In the genomic region with DNA sequence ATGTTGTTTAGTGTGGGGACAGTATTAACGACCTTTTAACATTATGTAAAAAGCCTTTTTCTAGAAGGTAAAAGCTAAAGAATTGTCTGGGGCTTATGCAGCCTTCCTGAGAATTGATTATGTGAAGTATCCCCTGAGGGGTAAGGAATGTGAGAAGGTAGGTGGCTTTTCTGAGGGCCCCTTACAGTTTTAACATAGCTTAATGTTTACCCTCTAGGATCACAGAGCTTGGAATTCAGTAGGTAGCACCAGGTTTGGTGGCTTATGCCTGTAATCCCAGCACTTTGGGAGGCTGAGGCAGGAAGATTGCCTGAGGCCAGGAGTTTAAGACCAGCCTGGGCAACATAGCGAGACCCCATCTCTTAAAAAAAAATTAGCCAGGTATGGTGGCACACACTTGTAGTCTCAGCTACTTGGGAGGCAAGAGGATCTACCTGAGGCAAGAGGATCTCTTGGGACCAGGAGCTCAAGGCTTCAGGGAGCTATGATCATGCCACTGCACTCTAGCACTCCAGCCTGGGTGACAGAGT, we compare ENCODE assay signal across 21 cellular contexts.
DNase-seq lines count a peak whose midpoint lies in the region; ATAC-seq, FAIRE-seq and TF ChIP-seq lines count a peak whose summit lies in the region.
"Had no signal": no experiment of that assay in that cellular context is flagged by ENCODE, and none has a peak within 500 bp of the region (broad histone marks: within the 10 kb centered on the region; RNA-seq: fewer than 3 reads in every experiment).

No MANE protein-coding gene starts in this region.

- no peak overlapping the region for H3K4me3 ChIP-seq in GM23338
- H3K4me3 ChIP-seq in H1 (ENCODE audit: extremely low read depth in 1 of 4, insufficient read depth in 2 of 4, low read depth in 3 of 4, low read length in 4 of 4), result no peak overlapping the region
- H3K4me3 ChIP-seq in mesendoderm (ENCODE audit: low read length), result no peak overlapping the region
- H3K4me3 ChIP-seq in SJCRH30, result no peak overlapping the region
- H3K4me3 ChIP-seq: A549; BLaER1 treated with 17β-estradiol and CSF1 and Interleukin-3, amounts not matched to agents 10 nM and 100 nM; GM12878 had no signal

- H3K56ac ChIP-seq in H1 (replicated peaks; ENCODE audit: insufficient read length, low read depth, low read length) (no peak overlapping the region), mesendoderm (ENCODE audit: low read length) (no peak overlapping the region)

- H4K20me1 ChIP-seq in GM23338 (replicated peaks; ENCODE audit: insufficient read depth) (no peaks in the 10 kb centered on the region), H1 (replicated peaks in 1 of 2; ENCODE audit: control insufficient read depth in 1 of 2, insufficient read depth in 2 of 2, low read length in 2 of 2) (no peaks in the 10 kb centered on the region)
- H4K20me1 ChIP-seq: BLaER1 treated with 17β-estradiol and CSF1 and Interleukin-3, amounts not matched to agents 10 nM and 100 nM had no signal

- TF ChIP-seq RAD21 in H1 (IDR thresholded peaks at IDR 0.05 in 1 of 2, conservative IDR thresholded peaks at IDR 0.05 in 1 of 2; ENCODE audit: low read depth in 2 of 2, low read length in 2 of 2), result no peak

- FAIRE-seq in H1 (lab: Jason Lieb, UNC), result no peak
- FAIRE-seq: A549, D721Med, GM12878, GM12892, GM18507, GM19239 had no signal

- no peak overlapping the region for H3K4me3 Mint-ChIP-seq in GM23338
- H3K4me3 Mint-ChIP-seq: B cell; CD4-positive, alpha-beta T cell; CD8-positive, alpha-beta T cell had no signal

- H2AK5ac ChIP-seq in H1 (ENCODE audit: low read depth, low read length) (no peak overlapping the region), mesendoderm (ENCODE audit: low read length) (no peak overlapping the region)

- H3K79me1 ChIP-seq in H1 (ENCODE audit: low read depth, low read length) (no peaks in the 10 kb centered on the region), mesendoderm (ENCODE audit: low read length) (no peaks in the 10 kb centered on the region)

- no peak for TF ChIP-seq POLR2A in H1 (IDR thresholded peaks at IDR 0.05; ENCODE audit: control extremely low read depth in 1 of 2, low read depth in 2 of 2, low read length in 2 of 2)

- H2AFZ ChIP-seq in GM23338 (no peak overlapping the region), H1 (ENCODE audit: low read length) (no peak overlapping the region)

- POLR2A ChIA-PET in H1 (lab: Charles Lee; ENCODE audit: partially characterized antibody), result no interaction called here

- H4K8ac ChIP-seq in H1 (ENCODE audit: extremely low read depth, insufficient read depth, low read length), result no peak overlapping the region
- H4K8ac ChIP-seq in mesendoderm (ENCODE audit: low read depth, low read length), result no peak overlapping the region

- H3K9me2 ChIP-seq in GM23338 (ENCODE audit: insufficient read depth), result peaks cover 7% of the 10 kb centered on the region

- H3K27ac ChIP-seq in GM23338 (ENCODE audit: low read depth) (no peak overlapping the region), H1 (ENCODE audit: low read depth, low read length) (no peak overlapping the region), mesendoderm (ENCODE audit: low read depth, low read length) (no peak overlapping the region), SJCRH30 (no peak overlapping the region)
- H3K27ac ChIP-seq: 22Rv1; A549; BLaER1 treated with 17β-estradiol and CSF1 and Interleukin-3, amounts not matched to agents 10 nM and 100 nM; C4-2B had no signal

- no peak overlapping the region for H3K14ac ChIP-seq in H1 (ENCODE audit: insufficient read length)

- H3K36me3 ChIP-seq in GM23338 (ENCODE audit: insufficient read depth), result no peaks in the 10 kb centered on the region
- H3K36me3 ChIP-seq in H1 (ENCODE audit: control insufficient read depth in 2 of 4, insufficient read depth in 4 of 4, low read length in 3 of 4), result no peaks in the 10 kb centered on the region
- no peaks in the 10 kb centered on the region for H3K36me3 ChIP-seq in mesendoderm (ENCODE audit: control insufficient read depth, insufficient read depth, low read length)
- no peaks in the 10 kb centered on the region for H3K36me3 ChIP-seq in SJCRH30
- H3K36me3 ChIP-seq: BLaER1 treated with 17β-estradiol and CSF1 and Interleukin-3, amounts not matched to agents 10 nM and 100 nM had no signal

- H3K36me3 Mint-ChIP-seq in GM23338 (ENCODE audit: low read depth), result no peaks in the 10 kb centered on the region
- H3K36me3 Mint-ChIP-seq: CD8-positive, alpha-beta T cell had no signal

- H2BK12ac ChIP-seq in H1 (ENCODE audit: low read depth, low read length), result no peak overlapping the region

- H3K4ac ChIP-seq in H1 (replicated peaks; ENCODE audit: insufficient read length, low read depth, low read length), result no peak overlapping the region
- H3K4ac ChIP-seq in mesendoderm (ENCODE audit: low read depth, low read length), result no peak overlapping the region

- DNase-seq in GM23338 (ENCODE audit: low spot score) (peak; percentile 29), H1 (ENCODE audit: low read depth in 1 of 2, low spot score in 2 of 2) (no peak), mesendoderm (peak; percentile 32), GDM1 (lab: John Stamatoyannopoulos, UW) (no peak), SJCRH30 (no peak)
- DNase-seq: AML-193; Caco-2; Calu3; CD4-positive, alpha-beta T cell; CD8-positive, alpha-beta T cell; DMS79 treated with DMSO at 0.1 percent for 48 hours had no signal

- H3K79me2 ChIP-seq in GM23338 (replicated peaks; ENCODE audit: insufficient read depth) (no peaks in the 10 kb centered on the region), H1 (ENCODE audit: control insufficient read depth in 1 of 2, insufficient read depth in 2 of 2, low read length in 2 of 2) (no peaks in the 10 kb centered on the region), mesendoderm (ENCODE audit: control insufficient read depth, insufficient read depth, low read length) (no peaks in the 10 kb centered on the region)

- H4K5ac ChIP-seq in H1 (ENCODE audit: insufficient read length, low read depth, low read length) (no peak overlapping the region), mesendoderm (ENCODE audit: low read length) (no peak overlapping the region)

- H3K23ac ChIP-seq in H1 (ENCODE audit: insufficient read length) (no peak overlapping the region), mesendoderm (ENCODE audit: low read length) (no peak overlapping the region)

- no peak overlapping the region for H4K91ac ChIP-seq in H1 (replicated peaks; ENCODE audit: insufficient read length, low read length)

- H2BK15ac ChIP-seq in H1 (ENCODE audit: low read length), result no peak overlapping the region
- no peak overlapping the region for H2BK15ac ChIP-seq in mesendoderm (replicated peaks; ENCODE audit: low read depth)

- no peak for TF ChIP-seq EP300 in H1 (IDR thresholded peaks at IDR 0.05; ENCODE audit: borderline replicate concordance in 1 of 2, low read depth in 2 of 2, low read length in 2 of 2)

- no peak overlapping the region for H3K18ac ChIP-seq in H1 (ENCODE audit: extremely low read depth, low read length)
- no peak overlapping the region for H3K18ac ChIP-seq in mesendoderm (ENCODE audit: low read length)

- CTCF ChIA-PET in H1 (lab: Charles Lee; ENCODE audit: partially characterized antibody), result interaction anchor here (0.8 to 1.5 kb wide), 7 partner anchors 10 to 301 kb away, joined by 3 to 5 read pairs (median 4); no protein-coding TSS in a partner anchor

- no peaks in the 10 kb centered on the region for H3K27me3 Mint-ChIP-seq in GM23338 (ENCODE audit: insufficient read depth, low read depth, poor library complexity)
- H3K27me3 Mint-ChIP-seq: B cell had no signal

- H3K4me1 Mint-ChIP-seq in GM23338, result peaks cover 10% of the 10 kb centered on the region; the same call in 2 of the 3 replicates
- H3K4me1 Mint-ChIP-seq: B cell had no signal

- no peaks in the 10 kb centered on the region for H3K9me3 Mint-ChIP-seq in GM23338
- H3K9me3 Mint-ChIP-seq: CD4-positive, alpha-beta T cell; CD8-positive, alpha-beta T cell had no signal

- H3K4me1 ChIP-seq in GM23338 (ENCODE audit: insufficient read depth), result 0 out of 2 replicates have a peak, but pooled peaks cover 5% of the 10 kb centered on the region
- peaks cover 0 to 2% (median 0%) of the 10 kb centered on the region in 4 experiments; a peak in 1 of 7 replicates for H3K4me1 ChIP-seq in H1 (replicated peaks in 1 of 4; ENCODE audit: control insufficient read depth in 3 of 4, insufficient read depth in 4 of 4, low read length in 3 of 4)
- no peaks in the 10 kb centered on the region for H3K4me1 ChIP-seq in mesendoderm (ENCODE audit: control insufficient read depth, low read depth, low read length)
- H3K4me1 ChIP-seq in SJCRH30, result no peaks in the 10 kb centered on the region
- H3K4me1 ChIP-seq: A549; BLaER1 treated with 17β-estradiol and CSF1 and Interleukin-3, amounts not matched to agents 10 nM and 100 nM; Caco-2 had no signal

- no peaks in the 10 kb centered on the region for H3F3A ChIP-seq in GM23338 (replicated peaks; ENCODE audit: low read depth)

- no peaks in the 10 kb centered on the region; the same call in 1 of the 2 replicates for H3K23me2 ChIP-seq in H1 (ENCODE audit: low read depth, low read length)

- H3K27me3 ChIP-seq in GM23338 (ENCODE audit: insufficient read depth) (no peaks in the 10 kb centered on the region), H1 (replicated peaks in 1 of 4; ENCODE audit: control insufficient read depth in 3 of 4, extremely low read depth in 1 of 4, insufficient read depth in 3 of 4, low read length in 3 of 4) (no peaks in the 10 kb centered on the region), mesendoderm (ENCODE audit: insufficient read depth, low read length, poor library complexity) (no peaks in the 10 kb centered on the region), SJCRH30 (peaks cover 3% of the 10 kb centered on the region; the same call in 1 of the 2 replicates)
- H3K27me3 ChIP-seq: BLaER1 treated with 17β-estradiol and CSF1 and Interleukin-3, amounts not matched to agents 10 nM and 100 nM had no signal

- H2BK5ac ChIP-seq in H1 (ENCODE audit: low read depth, low read length) (no peak overlapping the region), mesendoderm (ENCODE audit: low read length) (no peak overlapping the region)

- H3K4me2 ChIP-seq in GM23338, result no peak overlapping the region
- no peak overlapping the region for H3K4me2 ChIP-seq in H1 (ENCODE audit: insufficient read depth in 1 of 2, low read depth in 2 of 2, low read length in 2 of 2)
- H3K4me2 ChIP-seq in mesendoderm (ENCODE audit: low read length), result no peak overlapping the region
- H3K4me2 ChIP-seq: A549; BLaER1 treated with 17β-estradiol and CSF1 and Interleukin-3, amounts not matched to agents 10 nM and 100 nM had no signal

- TF ChIP-seq CTCF in GM23338 (conservative IDR thresholded peaks at IDR 0.05; ENCODE audit: low read depth in 2 of 2) (no peak), H1 (IDR thresholded peaks at IDR 0.05; ENCODE audit: control extremely low read depth in 1 of 3, insufficient read depth in 1 of 3, low read depth in 1 of 3, low read length in 3 of 3) (no peak)

- no peaks in the 10 kb centered on the region for H3K9me3 ChIP-seq in H1 (ENCODE audit: insufficient read depth in 2 of 2, low read depth in 1 of 2, low read length in 1 of 2)
- H3K9me3 ChIP-seq in SJCRH30 (replicated peaks), result no peaks in the 10 kb centered on the region
- H3K9me3 ChIP-seq: A549; BLaER1 treated with 17β-estradiol and CSF1 and Interleukin-3, amounts not matched to agents 10 nM and 100 nM; Caco-2 had no signal

- no peak overlapping the region for H2BK120ac ChIP-seq in H1 (replicated peaks; ENCODE audit: low read depth, low read length)
- H2BK120ac ChIP-seq in mesendoderm (ENCODE audit: low read depth, low read length), result no peak overlapping the region

- WGBS in H1 (ENCODE audit: extremely low coverage in 1 of 2, insufficient coverage in 1 of 2, insufficient read length in 1 of 2, insufficient replicate concordance in 2 of 2, low coverage in 1 of 2, low lambda C conversion rate in 2 of 2, missing lambda C conversion rate in 1 of 2), 2 experiments, result 64% methylated on average over 2 of the region's 2 CpGs; no CpG with 5 or more reads in 1 of the 2 experiments
- WGBS in mesendoderm (ENCODE audit: extremely low coverage, insufficient coverage, low lambda C conversion rate), result no CpG with 5 or more reads among the region's 2 CpGs

- no peak overlapping the region for H2BK20ac ChIP-seq in H1 (ENCODE audit: low read length)

- ATAC-seq in GM23338, result peak; percentile 75
- ATAC-seq: A549; CD8-positive, alpha-beta T cell; GM12878 had no signal

- H3K27ac Mint-ChIP-seq in GM23338, result no peak overlapping the region
- H3K27ac Mint-ChIP-seq: B cell; CD4-positive, alpha-beta T cell; CD8-positive, alpha-beta T cell had no signal

- H3K9ac ChIP-seq in H1 (replicated peaks in 1 of 4; ENCODE audit: extremely low read depth in 1 of 4, low read depth in 3 of 4, low read length in 3 of 4) (no peak overlapping the region), mesendoderm (ENCODE audit: low read length) (no peak overlapping the region)
- H3K9ac ChIP-seq: BLaER1 treated with 17β-estradiol and CSF1 and Interleukin-3, amounts not matched to agents 10 nM and 100 nM had no signal

Comparison
In these comparisons a context has a peak if more than half of its experiments do, and no peak if none do; other contexts are left out.
1. DNase-seq: peak in GM23338 (single experiment) and mesendoderm (single experiment); none in H1 (0 of 2), GDM1 (single experiment) and SJCRH30 (0 of 2).